Comparison of ENCODE assay signal across 4 cellular contexts in the genomic region with DNA sequence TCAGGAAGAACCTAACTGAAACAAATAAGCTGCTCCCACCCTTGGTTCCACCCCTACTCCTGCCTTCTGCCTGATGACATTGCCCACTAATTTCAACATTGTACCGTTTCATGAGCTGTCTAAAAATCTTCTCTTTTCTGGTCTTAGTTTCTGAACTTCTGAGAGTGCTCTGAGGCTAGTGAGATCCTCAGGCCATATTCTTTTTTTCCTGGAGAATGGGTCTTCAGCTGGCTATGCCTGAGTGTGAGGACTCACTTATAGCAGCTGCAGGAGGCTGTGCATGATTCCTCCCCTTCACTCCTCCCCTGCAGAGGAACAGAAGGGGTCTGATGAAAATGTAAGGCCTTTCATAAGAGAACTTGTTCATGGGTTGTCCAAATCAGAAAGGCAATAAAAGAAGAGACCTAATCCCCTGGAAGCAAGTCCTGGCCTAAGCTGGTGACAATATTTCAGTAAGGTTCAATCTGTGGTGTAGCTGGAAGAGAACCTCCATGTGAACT.
"Had no signal": no experiment of that assay in that cellular context is flagged by ENCODE, and none has a peak within 500 bp of the region (broad histone marks: within the 10 kb centered on the region; RNA-seq: fewer than 3 reads in every experiment).

No MANE protein-coding gene starts in this region.

- DNase-seq: activated gamma-delta T cell, NCI-H1048, NCI-H187 treated with DMSO at 0.1 percent for 48 hours, NCI-H748 treated with DMSO at 0.1 percent for 48 hours had no signal
